Comparison of ENCODE assay signal across 9 cellular contexts in genomic region chr9:124551472-124552339, GRCh38. TPM values are rescaled to one million over a fixed set of nuclear protein-coding genes. Genes with fewer than 3 reads are reported as not detected.
A peak's percentile ranks its signal among the peaks of the same experiment; 100 is the strongest.
DNase-seq lines count a peak whose midpoint lies in the region; ATAC-seq lines count a peak whose summit lies in the region.
"Had no signal": no experiment of that assay in that cellular context is flagged by ENCODE, and none has a peak within 500 bp of the region (broad histone marks: within the 10 kb centered on the region; RNA-seq: fewer than 3 reads in every experiment).

No MANE protein-coding gene starts in this region.

- H3K4me1 ChIP-seq in NT2/D1 (ENCODE audit: insufficient read depth, insufficient read length) (no peaks in the 10 kb centered on the region), iPS DF 6.9 (ENCODE audit: control insufficient read depth, insufficient read depth, low read length) (no peaks in the 10 kb centered on the region)

- no peak overlapping the region for H3K27ac ChIP-seq in iPS DF 6.9 (ENCODE audit: low read length)

- H3K4me3 ChIP-seq in NT2/D1 (ENCODE audit: insufficient read length, low read depth) (no peak overlapping the region), iPS DF 6.9 (ENCODE audit: low read length) (no peak overlapping the region)

- no peaks in the 10 kb centered on the region for H3K9me3 ChIP-seq in NT2/D1 (ENCODE audit: insufficient read depth, low read length)
- H3K9me3 ChIP-seq in iPS DF 6.9 (ENCODE audit: control insufficient read depth, insufficient read depth, low read length) = no peaks in the 10 kb centered on the region

- no peak for ATAC-seq in GM18858 (IDR thresholded peaks at IDR 0.05; ENCODE audit: unreplicated experiment)

- WGBS in iPS DF 6.9 (ENCODE audit: insufficient coverage, insufficient read length) = no CpG with 5 or more reads among the region's 4 CpGs

- DNase-seq in COLO829 (ENCODE audit: low spot score) (peak; percentile 86), H4 (ENCODE audit: low spot score) (peak; percentile 53), NT2/D1 (ENCODE audit: low read depth, low spot score) (peak; percentile 54), astrocyte of the hippocampus (ENCODE audit: low read depth, low spot score) (peak; percentile 88), iPS DF 6.9 (ENCODE audit: low read depth, low spot score) (peak; percentile 50), NCI-H2107 (lab: John Stamatoyannopoulos, UW) (no peak)
- DNase-seq in stimulated activated CD4-positive, alpha-beta T cell treated with anti-CD3 and anti-CD28 coated beads, Interleukin-2, amount 100 ng/mL, for 24 hours = peak; percentile 21 to 28

- H3K27me3 ChIP-seq in NT2/D1 (ENCODE audit: insufficient read depth, insufficient read length) (no peaks in the 10 kb centered on the region), iPS DF 6.9 (ENCODE audit: control insufficient read depth, insufficient read depth, low read length) (no peaks in the 10 kb centered on the region)

- peak overlapping the region; percentile 6 for H3K9ac ChIP-seq in NT2/D1 (ENCODE audit: insufficient read length, low read depth)

- H3K36me3 ChIP-seq in NT2/D1 (ENCODE audit: insufficient read depth, insufficient read length, low read length) = no peaks in the 10 kb centered on the region
- H3K36me3 ChIP-seq in iPS DF 6.9 (ENCODE audit: control insufficient read depth, insufficient read depth, low read length) = 0 out of 2 replicates have a peak, but pooled peaks cover 3% of the 10 kb centered on the region

RNA-seq across cellular contexts. Expression of gene NR5A1, which starts 44.5 kb away (rescaled TPM):
- total RNA-seq in H4 (2014; rRNA removed; shearing (Covaris generic)) = not detected in 2 replicates
- total RNA-seq: T-helper 2 cell treated with Interferon-gamma antibody and Interleukin-4, amounts not matched to agents 100 ng/mL and 5 ng/mL, for 36 hours had no signal
